ENCODE assay signal across 8 cellular contexts in genomic region chr1:42846257-42847110, GRCh38. TPM values are rescaled to one million over a fixed set of nuclear protein-coding genes. Genes with fewer than 3 reads are reported as not detected.
DNase-seq lines count a peak whose midpoint lies in the region; FAIRE-seq and TF ChIP-seq lines count a peak whose summit lies in the region.

A gene with protein sequence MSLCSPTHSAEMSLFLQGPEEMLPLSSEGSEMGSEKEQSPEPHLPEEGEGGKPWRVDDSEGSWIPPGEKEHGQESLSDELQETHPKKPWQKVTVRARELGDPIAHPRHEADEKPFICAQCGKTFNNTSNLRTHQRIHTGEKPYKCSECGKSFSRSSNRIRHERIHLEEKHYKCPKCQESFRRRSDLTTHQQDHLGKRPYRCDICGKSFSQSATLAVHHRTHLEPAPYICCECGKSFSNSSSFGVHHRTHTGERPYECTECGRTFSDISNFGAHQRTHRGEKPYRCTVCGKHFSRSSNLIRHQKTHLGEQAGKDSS (plus strand): TSS chr1:42846613. CDS start chr1:42849659, 3,046 bp downstream.

- TF ChIP-seq CTCF in fibroblast of villous mesenchyme (IDR thresholded peaks at IDR 0.05; ENCODE audit: insufficient read depth, low read depth, low read length) (peak; percentile 52), neural cell (IDR thresholded peaks at IDR 0.05; ENCODE audit: poor library complexity, severe bottlenecking) (peak; percentile 89), stomach (IDR thresholded peaks at IDR 0.05) (peak in 4 of 7 experiments; percentile 12 to 59 (median 30))

- peak; percentile 42 for TF ChIP-seq RAD21 in neural cell (conservative IDR thresholded peaks at IDR 0.05)

- TF ChIP-seq POLR2A in H54 (IDR thresholded peaks at IDR 0.05; ENCODE audit: low read depth, low read length) (peak; percentile 67), stomach (IDR thresholded peaks at IDR 0.05) (peak in 1 of 4 donors; percentile 52)

- WGBS in stomach, 5 donors: 0 to 1% (median 1%) methylated on average over 30 to 50 of the region's 50 CpGs

- peak within 1 kb of the TSS; percentile 76 for H3K9ac ChIP-seq in neural cell (ENCODE audit: low read length)

- peak; percentile 92 for FAIRE-seq in H54 (lab: Jason Lieb, UNC)

- no peaks in the 10 kb centered on the region for H3F3A ChIP-seq in neural cell (ENCODE audit: insufficient read depth, low read length, poor library complexity, severe bottlenecking)

- H3K27me3 ChIP-seq in neural cell (ENCODE audit: insufficient read depth, low read depth, low read length) (no peaks in the 10 kb centered on the region), stomach (no peaks in the 10 kb centered on the region)

- peak within 1 kb of the TSS; percentile 66 for H2AFZ ChIP-seq in neural cell (ENCODE audit: low read depth, low read length)

- intact Hi-C loops in stomach (cut with DNase I; ENCODE audit: low total_unique reads): no loop called here

- H3K36me3 ChIP-seq in neural cell (ENCODE audit: insufficient read depth, low read length) (no peaks in the 10 kb centered on the region), stomach (peaks cover 6 to 41% (median 35%) of the 10 kb centered on the region in 4 donors)

- H3K9me2 ChIP-seq in neural cell (ENCODE audit: insufficient read depth, low read length): no peaks in the 10 kb centered on the region

- H3K4me2 ChIP-seq in neural cell (ENCODE audit: low read length): peak within 1 kb of the TSS; percentile 86

- H3K79me2 ChIP-seq in neural cell (replicated peaks; ENCODE audit: insufficient read depth, low read length): peaks cover 16% of the 10 kb centered on the region

- peaks cover 9 to 34% (median 24%) of the 10 kb centered on the region in 4 donors for H3K4me1 ChIP-seq in stomach

- H3K4me3 ChIP-seq in fibroblast of villous mesenchyme (ENCODE audit: low read depth, low read length): peak within 1 kb of the TSS; percentile 90
- peak within 1 kb of the TSS; percentile 77 for H3K4me3 ChIP-seq in neural cell (ENCODE audit: low read length)
- peak within 1 kb of the TSS; percentile 71 to 94 (median 90) for H3K4me3 ChIP-seq in stomach

- H4K20me1 ChIP-seq in neural cell (ENCODE audit: insufficient read depth): no peaks in the 10 kb centered on the region

- DNase-seq in G401 (ENCODE audit: low spot score) (peak; percentile 98), H54 (ENCODE audit: insufficient read length, low spot score) (peak; percentile 96), LoVo (ENCODE audit: low spot score) (peak; percentile 94), SHP77 (lab: John Stamatoyannopoulos, UW) (peak; percentile 96 to 98), fibroblast of villous mesenchyme (ENCODE audit: low read depth) (peak; percentile 98), stomach (peak; percentile 94)
- DNase-seq in activated effector memory CD4-positive, alpha-beta T cell treated with anti-CD3 and anti-CD28 coated beads, Interleukin-2, amount 50 U/mL, for 16 hours: peak; percentile 95

- TF ChIP-seq EP300 in neural cell (conservative IDR thresholded peaks at IDR 0.05; ENCODE audit: poor library complexity, severe bottlenecking): peak; percentile 17
- no peak for TF ChIP-seq EP300 in stomach (IDR thresholded peaks at IDR 0.05)

- in situ Hi-C loops in G401 (cut with HindIII; ENCODE audit: low sequenced_read_pairs): no loop called here

- peak within 1 kb of the TSS; percentile 30 for H3K27ac ChIP-seq in neural cell (ENCODE audit: low read length)
- H3K27ac ChIP-seq in stomach: peak within 1 kb of the TSS; percentile 74 to 91 (median 86)

- H3K9me3 ChIP-seq in neural cell (ENCODE audit: low read length): no peaks in the 10 kb centered on the region
- peaks cover 0 to 8% (median 4%) of the 10 kb centered on the region in 4 donors for H3K9me3 ChIP-seq in stomach

TF ChIP-seq in neural cell, 6 proteins besides CTCF, POLR2A, EP300 and RAD21:
- peak; percentile 95 for TF ChIP-seq POLR2AphosphoS5 (IDR thresholded peaks at IDR 0.05)
- TF ChIP-seq SMC3 (conservative IDR thresholded peaks at IDR 0.05; ENCODE audit: poor library complexity): peak; percentile 37
- no peak for TF ChIP-seq EZH2 (IDR thresholded peaks at IDR 0.05; ENCODE audit: borderline replicate concordance, insufficient read depth, low read length, poor library complexity, severe bottlenecking)
- TF ChIP-seq TAF1 (IDR thresholded peaks at IDR 0.05; ENCODE audit: low read depth): peak; percentile 34
- TF ChIP-seq MXI1 (conservative IDR thresholded peaks at IDR 0.05; ENCODE audit: poor library complexity, severe bottlenecking): peak; percentile 82
- TF ChIP-seq, protein P1, sequence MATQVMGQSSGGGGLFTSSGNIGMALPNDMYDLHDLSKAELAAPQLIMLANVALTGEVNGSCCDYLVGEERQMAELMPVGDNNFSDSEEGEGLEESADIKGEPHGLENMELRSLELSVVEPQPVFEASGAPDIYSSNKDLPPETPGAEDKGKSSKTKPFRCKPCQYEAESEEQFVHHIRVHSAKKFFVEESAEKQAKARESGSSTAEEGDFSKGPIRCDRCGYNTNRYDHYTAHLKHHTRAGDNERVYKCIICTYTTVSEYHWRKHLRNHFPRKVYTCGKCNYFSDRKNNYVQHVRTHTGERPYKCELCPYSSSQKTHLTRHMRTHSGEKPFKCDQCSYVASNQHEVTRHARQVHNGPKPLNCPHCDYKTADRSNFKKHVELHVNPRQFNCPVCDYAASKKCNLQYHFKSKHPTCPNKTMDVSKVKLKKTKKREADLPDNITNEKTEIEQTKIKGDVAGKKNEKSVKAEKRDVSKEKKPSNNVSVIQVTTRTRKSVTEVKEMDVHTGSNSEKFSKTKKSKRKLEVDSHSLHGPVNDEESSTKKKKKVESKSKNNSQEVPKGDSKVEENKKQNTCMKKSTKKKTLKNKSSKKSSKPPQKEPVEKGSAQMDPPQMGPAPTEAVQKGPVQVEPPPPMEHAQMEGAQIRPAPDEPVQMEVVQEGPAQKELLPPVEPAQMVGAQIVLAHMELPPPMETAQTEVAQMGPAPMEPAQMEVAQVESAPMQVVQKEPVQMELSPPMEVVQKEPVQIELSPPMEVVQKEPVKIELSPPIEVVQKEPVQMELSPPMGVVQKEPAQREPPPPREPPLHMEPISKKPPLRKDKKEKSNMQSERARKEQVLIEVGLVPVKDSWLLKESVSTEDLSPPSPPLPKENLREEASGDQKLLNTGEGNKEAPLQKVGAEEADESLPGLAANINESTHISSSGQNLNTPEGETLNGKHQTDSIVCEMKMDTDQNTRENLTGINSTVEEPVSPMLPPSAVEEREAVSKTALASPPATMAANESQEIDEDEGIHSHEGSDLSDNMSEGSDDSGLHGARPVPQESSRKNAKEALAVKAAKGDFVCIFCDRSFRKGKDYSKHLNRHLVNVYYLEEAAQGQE (IDR thresholded peaks at IDR 0.05; ENCODE audit: borderline replicate concordance): peak; percentile 50

RNA-seq across cellular contexts. Expression of the gene that starts here (rescaled TPM):
- 23.9 and 24.4 TPM in 2 replicates for total RNA-seq in G401 (2014; rRNA removed; shearing (Covaris generic))
- total RNA-seq in fibroblast of villous mesenchyme: 6.4 and 11.2 TPM in 2 replicates
- 14.9 and 16.2 TPM in 2 replicates for polyA plus RNA-seq in neural cell
- polyA minus RNA-seq in neural cell: 19.5 and 20.3 TPM in 2 replicates
- total RNA-seq in stomach: 10 to 100 TPM in 1 of 5 donors, 1 to 10 TPM in 4; 1.2 to 12.8 (median 4.2) TPM
- 10 to 100 TPM in 1 of 3 donors, 1 to 10 TPM in 2; 6.0 to 11.8 (median 6.3) TPM for polyA plus RNA-seq in stomach

Comparison
In these comparisons a context has a peak if more than half of its experiments do, and no peak if none do; other contexts are left out.
1. Peak in every context shown above with its lines: DNase-seq, H3K4me3 ChIP-seq and H3K27ac ChIP-seq.
2. CTCF ChIP-seq: peak in every context shown above with its lines; median percentile 89 in neural cell; 52 in fibroblast of villous mesenchyme; 30 in stomach.